ENCODE assay signal across 8 cellular contexts in the genomic region with DNA sequence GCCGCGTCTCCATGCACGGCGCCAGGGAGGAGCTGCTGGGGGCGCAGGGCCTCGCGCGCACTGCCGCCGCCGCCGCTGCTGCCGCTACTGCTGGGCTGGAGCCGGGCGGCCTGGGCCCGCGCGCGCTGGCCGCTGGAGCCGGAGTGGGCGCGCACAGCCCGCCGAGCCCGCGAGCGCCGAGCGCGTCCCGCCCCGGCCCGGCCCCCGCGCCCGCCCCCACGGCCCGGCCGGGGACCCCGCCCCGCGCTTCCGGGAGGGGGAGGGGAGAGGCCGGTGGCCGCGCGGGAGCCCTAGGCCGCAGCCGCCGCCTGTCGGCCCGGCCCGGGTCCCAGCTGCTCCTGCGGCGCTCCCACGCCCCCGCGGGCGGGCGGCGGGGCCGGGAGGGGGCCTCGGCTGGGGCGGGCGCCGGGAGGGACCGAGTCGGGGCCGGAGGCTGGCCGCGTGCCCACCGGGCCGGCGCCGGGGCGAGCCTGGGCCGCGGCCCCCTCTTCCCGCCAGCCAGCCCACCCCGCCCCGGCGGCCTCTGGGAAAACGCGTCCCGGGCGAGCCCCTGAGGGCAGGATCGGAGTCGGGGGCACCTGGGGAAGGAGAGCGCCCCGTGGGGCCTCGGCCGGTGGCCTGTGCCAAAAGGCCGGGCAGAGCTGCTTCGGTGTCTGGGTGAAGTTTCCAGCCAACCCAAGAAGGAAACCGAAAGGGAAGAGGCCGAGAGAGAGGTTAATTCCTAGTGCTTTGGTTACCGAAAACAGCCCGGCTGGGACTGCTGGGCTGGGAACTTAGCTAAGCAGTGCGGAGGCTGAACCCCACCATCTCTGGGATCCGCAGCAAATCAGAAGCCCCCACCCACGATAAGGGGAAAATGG. TPM values are rescaled to one million over a fixed set of nuclear protein-coding genes. Genes with fewer than 3 reads are reported as not detected.
DNase-seq lines count a peak whose midpoint lies in the region; ATAC-seq and TF ChIP-seq lines count a peak whose summit lies in the region.

A gene (minus strand): TSS at position 145 of the 860 bp plus-strand sequence. CDS start 321 bp downstream, outside the sequence.

- peak; percentile 75 for ATAC-seq in HG03432 (IDR thresholded peaks at IDR 0.05; ENCODE audit: unreplicated experiment)
- ATAC-seq in Panc1 = peak; percentile 91
- ATAC-seq in natural killer cell treated with Interleukin-12 subunit alpha and Interleukin-12 subunit beta and Interleukin-15 and Interleukin-18, amount 100 ng/mL, for 72 hours = peak; percentile 93 to 95
- ATAC-seq in thoracic aorta (ENCODE audit: insufficient number of reproducible peaks, low FRiP score, low read depth) = peak; percentile 80

- H3K27ac ChIP-seq in Panc1 (ENCODE audit: low read length) = peak within 1 kb of the TSS; percentile 90
- peak within 1 kb of the TSS; percentile 97 to 99 for H3K27ac ChIP-seq in thoracic aorta

- BruUV-seq in Panc1 (replicated peaks; lab: Mats Ljungman, UMichigan) = no TSS peak

- H3K4me3 ChIP-seq in Panc1 (ENCODE audit: low read depth in 2 of 2, low read length in 2 of 2) (peak within 1 kb of the TSS; percentile 70 to 78), fibroblast of pulmonary artery (replicated peaks; ENCODE audit: low read depth, low read length) (peak within 1 kb of the TSS; percentile 66), thoracic aorta (peak within 1 kb of the TSS; percentile 98)

- no peaks in the 10 kb centered on the region for H3K9me3 Mint-ChIP-seq in natural killer cell treated with Interleukin-12 subunit alpha and Interleukin-12 subunit beta and Interleukin-15 and Interleukin-18, amount 100 ng/mL, for 72 hours

- POLR2A ChIA-PET in Panc1 (lab: Charles Lee) = interaction anchor here (0.6 kb wide), 1 partner anchor 307 kb away, joined by 3 read pairs; no protein-coding TSS in a partner anchor

- H3K36me3 ChIP-seq in Panc1 (ENCODE audit: control insufficient read depth, insufficient read depth, low read length) (no peaks in the 10 kb centered on the region; the same call in 1 of the 2 replicates), thoracic aorta (no peaks in the 10 kb centered on the region)

- TF ChIP-seq CTCF in Panc1 (IDR thresholded peaks at IDR 0.05) (no peak), fibroblast of pulmonary artery (IDR thresholded peaks at IDR 0.05; ENCODE audit: low read length, missing control alignments) (no peak), thoracic aorta (IDR thresholded peaks at IDR 0.05) (no peak)

- intact Hi-C loops in Panc1 (cut with micrococcal nuclease; ENCODE audit: unreplicated experiment) = no loop called here

- H3K27me3 Mint-ChIP-seq in natural killer cell treated with Interleukin-12 subunit alpha and Interleukin-12 subunit beta and Interleukin-15 and Interleukin-18, amount 100 ng/mL, for 72 hours = no peaks in the 10 kb centered on the region

- CTCF ChIA-PET in Panc1 (lab: Charles Lee) = no interaction called here

- H3K4me1 ChIP-seq in Panc1 (ENCODE audit: control insufficient read depth, insufficient read depth, low read length) (peaks cover 33% of the 10 kb centered on the region), thoracic aorta (ENCODE audit: control insufficient read depth in 1 of 2, low read depth in 2 of 2) (peaks cover 28 to 36% of the 10 kb centered on the region in 2 donors)

- no peaks in the 10 kb centered on the region for H3K9me3 ChIP-seq in Panc1 (ENCODE audit: control insufficient read depth, insufficient read depth, low read depth, low read length)
- H3K9me3 ChIP-seq in thoracic aorta = no peaks in the 10 kb centered on the region

- peak within 1 kb of the TSS; percentile 90 for H3K4me3 Mint-ChIP-seq in natural killer cell treated with Interleukin-12 subunit alpha and Interleukin-12 subunit beta and Interleukin-15 and Interleukin-18, amount 100 ng/mL, for 72 hours

- H3K27me3 ChIP-seq in Panc1 (ENCODE audit: control insufficient read depth, insufficient read depth, low read length) (no peaks in the 10 kb centered on the region), thoracic aorta (replicated peaks; ENCODE audit: insufficient read depth) (no peaks in the 10 kb centered on the region)

- peak within 1 kb of the TSS; percentile 86 to 91 for H3K27ac Mint-ChIP-seq in natural killer cell treated with Interleukin-12 subunit alpha and Interleukin-12 subunit beta and Interleukin-15 and Interleukin-18, amount 100 ng/mL, for 72 hours

- in situ Hi-C loops in Panc1 (cut with HindIII; ENCODE audit: low pct_unique_long_range_greater_than_20kb, low sequenced_read_pairs) = no loop called here

- H3K4me1 Mint-ChIP-seq in natural killer cell treated with Interleukin-12 subunit alpha and Interleukin-12 subunit beta and Interleukin-15 and Interleukin-18, amount 100 ng/mL, for 72 hours (ENCODE audit: low read depth in 2 of 2) = peaks cover 29 to 41% of the 10 kb centered on the region in 2 donors

- peak; percentile 97 for DNase-seq in COLO668 (lab: John Stamatoyannopoulos, UW; ENCODE audit: unreplicated experiment)
- DNase-seq in GM19240 (ENCODE audit: insufficient read length, low spot score) = peak; percentile 57
- DNase-seq in Panc1 (ENCODE audit: low read depth, low spot score) = no peak
- DNase-seq in activated effector memory CD4-positive, alpha-beta T cell treated with anti-CD3 and anti-CD28 coated beads, Interleukin-2, amount 50 U/mL, for 16 hours = peak; percentile 87
- DNase-seq in fibroblast of pulmonary artery (ENCODE audit: low read depth) = peak; percentile 78
- peak; percentile 81 for DNase-seq in natural killer cell treated with Interleukin-12 subunit alpha and Interleukin-12 subunit beta and Interleukin-15 and Interleukin-18, amount 100 ng/mL, for 72 hours (ENCODE audit: low spot score)
- no peak for DNase-seq in thoracic aorta (ENCODE audit: low spot score)

- H3K36me3 Mint-ChIP-seq in natural killer cell treated with Interleukin-12 subunit alpha and Interleukin-12 subunit beta and Interleukin-15 and Interleukin-18, amount 100 ng/mL, for 72 hours = no peaks in the 10 kb centered on the region

RNA-seq across cellular contexts. Expression of the gene that starts here (rescaled TPM):
- total RNA-seq in Panc1 (2021; ENCODE audit: unreplicated experiment) = 57.3 TPM
- polyA plus RNA-seq in Panc1 (2012; ENCODE audit: insufficient read length) = 30.1 TPM
- 10 to 100 TPM; 73.0 to 90.1 TPM for total RNA-seq in natural killer cell treated with Interleukin-12 subunit alpha and Interleukin-12 subunit beta and Interleukin-15 and Interleukin-18, amount 100 ng/mL, for 72 hours
- 10 to 100 TPM; 50.8 to 80.3 TPM for total RNA-seq in thoracic aorta

Comparison
In these comparisons a context has a peak if more than half of its experiments do, and no peak if none do; other contexts are left out.
1. DNase-seq: peak in COLO668 (single experiment), GM19240 (single experiment), activated effector memory CD4-positive, alpha-beta T cell treated with anti-CD3 and anti-CD28 coated beads, Interleukin-2, amount 50 U/mL, for 16 hours (single experiment), fibroblast of pulmonary artery (single experiment) and natural killer cell treated with Interleukin-12 subunit alpha and Interleukin-12 subunit beta and Interleukin-15 and Interleukin-18, amount 100 ng/mL, for 72 hours (single experiment); none in Panc1 (single experiment) and thoracic aorta (single experiment).
2. Peak in every context shown above with its lines, with median percentiles within 50 percentile points of each other: ATAC-seq and H3K4me3 ChIP-seq.